19 cellular contexts compared by ENCODE assay signal in the genomic region with DNA sequence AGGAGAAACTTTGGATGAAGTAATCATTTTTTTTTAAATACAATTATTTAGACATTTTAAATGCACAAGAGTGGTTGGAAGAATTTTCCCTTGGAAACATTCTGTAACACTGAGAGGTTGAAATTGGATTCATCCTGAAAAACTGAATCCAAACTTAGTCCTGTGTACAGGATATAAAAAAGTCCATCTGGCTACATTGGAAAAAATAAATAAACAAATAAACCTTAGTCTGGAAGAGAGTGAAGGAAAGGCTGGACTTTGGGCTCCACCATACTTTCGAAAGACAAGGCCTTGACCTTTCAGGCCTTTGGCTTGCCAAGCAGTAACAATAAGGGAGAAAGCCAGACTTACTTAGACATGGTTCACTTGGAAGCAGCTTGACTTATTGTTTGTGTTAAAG.
"Had no signal": no experiment of that assay in that cellular context is flagged by ENCODE, and none has a peak within 500 bp of the region (broad histone marks: within the 10 kb centered on the region; RNA-seq: fewer than 3 reads in every experiment).

No MANE protein-coding gene starts in this region.

- H3K9me3 ChIP-seq: SJCRH30 had no signal

- H3K27ac ChIP-seq: HL-60, KMS-11, SJCRH30 had no signal

- H3K4me1 ChIP-seq: SJCRH30 had no signal

- H3K4me3 ChIP-seq: K562, SJCRH30 had no signal

- DNase-seq: Kasumi-1, MM.1S, NCI-H1092 treated with DMSO at 0.1 percent for 48 hours, NCI-H1436, NCI-H187, NCI-H2029, NCI-H2081 treated with DMSO at 0.1 percent for 48 hours, NCI-H2171, NCI-H226, NCI-H524, NCI-H69, NCI-H774, RPMI8226, SHP77 treated with DMSO at 0.1 percent for 48 hours, SJCRH30 had no signal

- H3K27me3 ChIP-seq: SJCRH30 had no signal

- ATAC-seq: K562, SK-N-SH treated with all-trans-retinoic acid at 6 μM for 48 hours had no signal

- H3K36me3 ChIP-seq: SJCRH30 had no signal
